8 cellular contexts compared by ENCODE assay signal in the genomic region with DNA sequence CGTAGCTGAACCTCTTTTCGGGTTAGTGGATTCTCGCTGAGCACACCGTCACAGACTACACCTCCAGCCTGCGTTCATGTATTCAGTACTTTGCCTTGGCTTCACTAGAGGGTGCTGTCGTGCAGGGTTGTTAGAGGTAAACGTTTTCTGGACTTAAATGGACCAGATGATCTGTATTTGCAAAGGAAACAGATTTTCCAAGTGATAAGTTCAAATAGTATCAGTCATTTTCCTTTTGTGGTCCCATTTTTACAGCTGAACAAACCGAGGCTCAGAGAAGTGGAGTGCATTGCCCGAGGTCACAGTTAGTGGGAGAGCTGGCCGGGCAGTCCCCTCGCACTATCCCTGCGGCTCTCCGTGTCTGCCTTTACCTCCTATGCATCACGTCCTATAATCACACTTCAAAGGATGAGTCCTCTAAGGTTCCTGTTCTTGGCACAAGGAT.
A peak's percentile ranks its signal among the peaks of the same experiment; 100 is the strongest.
DNase-seq lines count a peak whose midpoint lies in the region; ATAC-seq, FAIRE-seq and TF ChIP-seq lines count a peak whose summit lies in the region.

No MANE protein-coding gene starts in this region.

- no peak overlapping the region for H2AFZ ChIP-seq in endothelial cell of umbilical vein (ENCODE audit: low read depth, low read length)

- DNase-seq in DMS53 (lab: John Stamatoyannopoulos, UW) (peak; percentile 85), HCEC 1CT (peak; percentile 33), NCI-H524 (lab: John Stamatoyannopoulos, UW) (peak; percentile 21 to 75), endothelial cell of umbilical vein (ENCODE audit: low read depth, low spot score) (peak; percentile 79), stromal cell of bone marrow (ENCODE audit: low read depth) (peak; percentile 61), DMS79 (lab: John Stamatoyannopoulos, UW) (no peak)
- peak; percentile 81 for DNase-seq in activated CD8-positive, alpha-beta memory T cell treated with anti-CD3 and anti-CD28 coated beads for 24 hours
- DNase-seq in naive thymus-derived CD8-positive, alpha-beta T cell, result peak; percentile 37 to 83 (median 65)

- H3K27me3 ChIP-seq in endothelial cell of umbilical vein (ENCODE audit: control insufficient read depth in 2 of 2, insufficient read depth in 2 of 2, low read length in 2 of 2), result no peaks in the 10 kb centered on the region

- no peak for TF ChIP-seq POLR2A in endothelial cell of umbilical vein (IDR thresholded peaks at IDR 0.05; ENCODE audit: low read depth, low read length)

- no peak overlapping the region for H3K4me3 ChIP-seq in endothelial cell of umbilical vein (replicated peaks in 1 of 3; ENCODE audit: insufficient read depth in 1 of 3, low read depth in 1 of 3, low read length in 3 of 3)

- intact Hi-C loops in endothelial cell of umbilical vein (cut with micrococcal nuclease), result loop anchor here (2.0 kb wide), 4 partner anchors 53 to 305 kb away; no protein-coding TSS in a partner anchor

- H3K4me2 ChIP-seq in endothelial cell of umbilical vein (ENCODE audit: insufficient read depth, low read length), result peak overlapping the region; percentile 9

- peak overlapping the region in 9 of 10 donors; percentile 7 to 67 (median 52) for H3K4me3 Mint-ChIP-seq in naive thymus-derived CD8-positive, alpha-beta T cell

- peaks cover 97% of the 10 kb centered on the region for H3K79me2 ChIP-seq in endothelial cell of umbilical vein (ENCODE audit: control insufficient read depth, insufficient read depth, low read length)

- H3K27me3 Mint-ChIP-seq in naive thymus-derived CD8-positive, alpha-beta T cell, result no peaks in the 10 kb centered on the region

- dilution Hi-C loops in endothelial cell of umbilical vein (cut with MboI; ENCODE audit: extremely low pct_ligation_motif_present, low sequenced_read_pairs), result no loop called here

- no peaks in the 10 kb centered on the region for H3K9me3 Mint-ChIP-seq in naive thymus-derived CD8-positive, alpha-beta T cell

- peaks cover 37 to 78% (median 75%) of the 10 kb centered on the region in 4 donors for H3K4me1 Mint-ChIP-seq in naive thymus-derived CD8-positive, alpha-beta T cell

- no peaks in the 10 kb centered on the region for H3K9me1 ChIP-seq in endothelial cell of umbilical vein (replicated peaks; ENCODE audit: control insufficient read depth, extremely low read depth, insufficient read depth, low read length)

- ATAC-seq in naive thymus-derived CD8-positive, alpha-beta T cell, result peak; percentile 88 to 89

- peaks cover 54% of the 10 kb centered on the region for H3K4me1 ChIP-seq in endothelial cell of umbilical vein (ENCODE audit: control insufficient read depth, extremely low read depth, insufficient read depth, low read length)

- H4K20me1 ChIP-seq in endothelial cell of umbilical vein (replicated peaks; ENCODE audit: control insufficient read depth, extremely low read depth, insufficient read depth, low read length), result peaks cover 13% of the 10 kb centered on the region

- H3K27ac ChIP-seq in endothelial cell of umbilical vein (ENCODE audit: insufficient read depth, low read depth, low read length), result peak overlapping the region; percentile 30

- H3K36me3 ChIP-seq in endothelial cell of umbilical vein (ENCODE audit: control insufficient read depth in 2 of 2, extremely low read depth in 1 of 2, insufficient read depth in 2 of 2, low read length in 2 of 2), result peaks cover 0 to 14% of the 10 kb centered on the region in 2 experiments

- peak; percentile 70 for FAIRE-seq in endothelial cell of umbilical vein (lab: Jason Lieb, UNC)

- peak overlapping the region; percentile 84 to 94 (median 90) for H3K27ac Mint-ChIP-seq in naive thymus-derived CD8-positive, alpha-beta T cell

- peak; percentile 54 to 67 for TF ChIP-seq CTCF in endothelial cell of umbilical vein (IDR thresholded peaks at IDR 0.05; ENCODE audit: extremely low read depth in 1 of 2, insufficient read depth in 1 of 2, low read depth in 1 of 2, low read length in 2 of 2)

- H3K9ac ChIP-seq in endothelial cell of umbilical vein (replicated peaks; ENCODE audit: extremely low read depth, insufficient read depth, low read length), result no peak overlapping the region

- BruUV-seq in endothelial cell of umbilical vein (replicated peaks; lab: Mats Ljungman, UMichigan), result no TSS peak

- no peaks in the 10 kb centered on the region for H3K9me3 ChIP-seq in endothelial cell of umbilical vein (replicated peaks; ENCODE audit: control insufficient read depth, insufficient read depth, low read length)

- H3K36me3 Mint-ChIP-seq in naive thymus-derived CD8-positive, alpha-beta T cell, result peaks cover 0 to 22% (median 7%) of the 10 kb centered on the region in 3 donors

- CTCF ChIA-PET in endothelial cell of umbilical vein (lab: Charles Lee), result interaction anchor here (0.5 to 10.3 kb wide), 11 partner anchors 8 to 481 kb away, joined by 3 to 90 read pairs (median 7); partner anchors contain the start of gene MAP4K4

- POLR2A ChIA-PET in endothelial cell of umbilical vein (lab: Charles Lee), result no interaction called here
- POLR2A ChIA-PET in naive thymus-derived CD8-positive, alpha-beta T cell (lab: Charles Lee), result no interaction called here

TF ChIP-seq in endothelial cell of umbilical vein, 7 proteins besides CTCF, POLR2A, EP300 and RAD21:
- TF ChIP-seq JUN (IDR thresholded peaks at IDR 0.05; ENCODE audit: borderline replicate concordance, insufficient read depth, insufficient read length, low read depth) (peak; percentile 27), MYC (IDR thresholded peaks at IDR 0.05; ENCODE audit: low read depth, low read length) (no peak), FOS (IDR thresholded peaks at IDR 0.05; ENCODE audit: borderline replicate concordance, insufficient read depth, low read length) (peak; percentile 5), EZH2 (IDR thresholded peaks at IDR 0.05; ENCODE audit: borderline replicate concordance, low read depth, low read length, severe bottlenecking) (no peak), GATA2 (IDR thresholded peaks at IDR 0.05; ENCODE audit: insufficient read depth, insufficient read length, low read depth, low read length) (peak; percentile 77), POLR2AphosphoS5 (IDR thresholded peaks at IDR 0.05; ENCODE audit: insufficient read depth, low read depth, low read length) (peak; percentile 44)
- TF ChIP-seq, protein P1, sequence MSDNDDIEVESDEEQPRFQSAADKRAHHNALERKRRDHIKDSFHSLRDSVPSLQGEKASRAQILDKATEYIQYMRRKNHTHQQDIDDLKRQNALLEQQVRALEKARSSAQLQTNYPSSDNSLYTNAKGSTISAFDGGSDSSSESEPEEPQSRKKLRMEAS (IDR thresholded peaks at IDR 0.05; ENCODE audit: insufficient read depth, insufficient read length), result no peak
